In genomic region chr7:101299511-101300464, GRCh38 we compare ENCODE assay signal across 12 cellular contexts. TPM values are rescaled to one million over a fixed set of nuclear protein-coding genes. Genes with fewer than 3 reads are reported as not detected.
A peak's percentile ranks its signal among the peaks of the same experiment; 100 is the strongest.
DNase-seq lines count a peak whose midpoint lies in the region; ATAC-seq and TF ChIP-seq lines count a peak whose summit lies in the region.
"Had no signal": no experiment of that assay in that cellular context is flagged by ENCODE, and none has a peak within 500 bp of the region (broad histone marks: within the 10 kb centered on the region; RNA-seq: fewer than 3 reads in every experiment).

No MANE protein-coding gene starts in this region.

- intact Hi-C loops in activated CD8-positive, alpha-beta T cell treated with anti-CD3 and anti-CD28 coated beads for 36 hours (cut with micrococcal nuclease): no loop called here
- intact Hi-C loops in Right ventricle myocardium inferior (cut with DNase I): no loop called here

- no peak for DNase-seq in activated CD8-positive, alpha-beta T cell treated with anti-CD3 and anti-CD28 coated beads, Interleukin-2, amount 10 ng/mL, durations not matched to agents 7 days and 5 days
- DNase-seq in activated CD8-positive, alpha-beta T cell treated with anti-CD3 and anti-CD28 coated beads for 36 hours: no peak
- DNase-seq in islet precursor cell: peak; percentile 86
- DNase-seq in stimulated activated effector memory CD8-positive, alpha-beta T cell treated with anti-CD3 and anti-CD28 coated beads, Interleukin-12 subunit alpha, Interleukin-12 subunit beta, amount 100 ng/mL, for 72 hours (ENCODE audit: low spot score in 2 of 2): no peak
- no peak for DNase-seq in stimulated activated CD8-positive, alpha-beta memory T cell treated with anti-CD3 and anti-CD28 coated beads, Interleukin-4, amount 100 ng/mL, for 48 hours
- no peak for DNase-seq in Right ventricle myocardium inferior (ENCODE audit: missing footprints)
- DNase-seq: activated CD4-positive, alpha-beta T cell treated with anti-CD3 and anti-CD28 coated beads, Interleukin-2, amount 50 U/mL, for 1 hour; NCI-H2029 treated with DMSO at 0.1 percent for 48 hours; spleen; T-helper 17 cell had no signal

- H3K36me3 Mint-ChIP-seq in activated CD8-positive, alpha-beta T cell treated with anti-CD3 and anti-CD28 coated beads, Interleukin-2, amount 10 ng/mL, durations not matched to agents 7 days and 5 days (ENCODE audit: low read depth): peaks cover 22% of the 10 kb centered on the region
- H3K36me3 Mint-ChIP-seq in activated CD8-positive, alpha-beta T cell treated with anti-CD3 and anti-CD28 coated beads for 36 hours (ENCODE audit: low read depth): peaks cover 19% of the 10 kb centered on the region
- no peaks in the 10 kb centered on the region for H3K36me3 Mint-ChIP-seq in stimulated activated effector memory CD8-positive, alpha-beta T cell treated with anti-CD3 and anti-CD28 coated beads, Interleukin-12 subunit alpha, Interleukin-12 subunit beta, amount 100 ng/mL, for 72 hours

- POLR2A ChIA-PET in activated CD8-positive, alpha-beta T cell treated with anti-CD3 and anti-CD28 coated beads, Interleukin-2, amount 10 ng/mL, durations not matched to agents 7 days and 5 days (lab: Charles Lee): no interaction called here
- POLR2A ChIA-PET in activated CD8-positive, alpha-beta T cell treated with anti-CD3 and anti-CD28 coated beads for 36 hours (lab: Charles Lee): no interaction called here

- H3K4me1 Mint-ChIP-seq in activated CD8-positive, alpha-beta T cell treated with anti-CD3 and anti-CD28 coated beads, Interleukin-2, amount 10 ng/mL, durations not matched to agents 7 days and 5 days (ENCODE audit: low read depth): peaks cover 4% of the 10 kb centered on the region
- H3K4me1 Mint-ChIP-seq in activated CD8-positive, alpha-beta T cell treated with anti-CD3 and anti-CD28 coated beads for 36 hours (ENCODE audit: low read depth): peaks cover 3% of the 10 kb centered on the region
- H3K4me1 Mint-ChIP-seq in stimulated activated effector memory CD8-positive, alpha-beta T cell treated with anti-CD3 and anti-CD28 coated beads, Interleukin-12 subunit alpha, Interleukin-12 subunit beta, amount 100 ng/mL, for 72 hours: peaks cover 6% of the 10 kb centered on the region

- peak; percentile 39 for ATAC-seq in activated CD8-positive, alpha-beta T cell treated with anti-CD3 and anti-CD28 coated beads, Interleukin-2, amount 10 ng/mL, durations not matched to agents 7 days and 5 days
- ATAC-seq in activated CD8-positive, alpha-beta T cell treated with anti-CD3 and anti-CD28 coated beads for 36 hours: no peak
- peak; percentile 58 for ATAC-seq in SK-N-SH treated with all-trans-retinoic acid at 6 μM for 48 hours
- ATAC-seq in stimulated activated effector memory CD8-positive, alpha-beta T cell treated with anti-CD3 and anti-CD28 coated beads, Interleukin-12 subunit alpha, Interleukin-12 subunit beta, amount 100 ng/mL, for 72 hours: peak; percentile 34
- ATAC-seq in HG03175 (IDR thresholded peaks at IDR 0.05; ENCODE audit: unreplicated experiment): no peak
- ATAC-seq in Right ventricle myocardium inferior: no peak
- ATAC-seq: T-helper 17 cell had no signal

- CTCF ChIA-PET in activated CD8-positive, alpha-beta T cell treated with anti-CD3 and anti-CD28 coated beads, Interleukin-2, amount 10 ng/mL, durations not matched to agents 7 days and 5 days (lab: Charles Lee): interaction anchor here (1.9 kb wide), 1 partner anchor 17 kb away, joined by 6 read pairs; no protein-coding TSS in a partner anchor
- CTCF ChIA-PET in activated CD8-positive, alpha-beta T cell treated with anti-CD3 and anti-CD28 coated beads for 36 hours (lab: Charles Lee): interaction anchor here (2.3 to 3.8 kb wide), 3 partner anchors 9 to 15 kb away, joined by 7 to 18 read pairs (median 12); no protein-coding TSS in a partner anchor

- peaks cover 19% of the 10 kb centered on the region for H3K9me3 Mint-ChIP-seq in activated CD8-positive, alpha-beta T cell treated with anti-CD3 and anti-CD28 coated beads, Interleukin-2, amount 10 ng/mL, durations not matched to agents 7 days and 5 days (ENCODE audit: insufficient read depth)
- peaks cover 19% of the 10 kb centered on the region for H3K9me3 Mint-ChIP-seq in activated CD8-positive, alpha-beta T cell treated with anti-CD3 and anti-CD28 coated beads for 36 hours
- H3K9me3 Mint-ChIP-seq in stimulated activated effector memory CD8-positive, alpha-beta T cell treated with anti-CD3 and anti-CD28 coated beads, Interleukin-12 subunit alpha, Interleukin-12 subunit beta, amount 100 ng/mL, for 72 hours: peaks cover 8% of the 10 kb centered on the region

- no peak overlapping the region for H3K4me3 Mint-ChIP-seq in activated CD8-positive, alpha-beta T cell treated with anti-CD3 and anti-CD28 coated beads, Interleukin-2, amount 10 ng/mL, durations not matched to agents 7 days and 5 days
- H3K4me3 Mint-ChIP-seq in activated CD8-positive, alpha-beta T cell treated with anti-CD3 and anti-CD28 coated beads for 36 hours: no peak overlapping the region
- no peak overlapping the region for H3K4me3 Mint-ChIP-seq in stimulated activated effector memory CD8-positive, alpha-beta T cell treated with anti-CD3 and anti-CD28 coated beads, Interleukin-12 subunit alpha, Interleukin-12 subunit beta, amount 100 ng/mL, for 72 hours

- TF ChIP-seq CTCF in activated CD8-positive, alpha-beta T cell treated with anti-CD3 and anti-CD28 coated beads for 36 hours (IDR thresholded peaks at IDR 0.05): no peak

- no peak overlapping the region for H3K27ac Mint-ChIP-seq in activated CD8-positive, alpha-beta T cell treated with anti-CD3 and anti-CD28 coated beads, Interleukin-2, amount 10 ng/mL, durations not matched to agents 7 days and 5 days
- no peak overlapping the region for H3K27ac Mint-ChIP-seq in activated CD8-positive, alpha-beta T cell treated with anti-CD3 and anti-CD28 coated beads for 36 hours
- no peak overlapping the region for H3K27ac Mint-ChIP-seq in stimulated activated effector memory CD8-positive, alpha-beta T cell treated with anti-CD3 and anti-CD28 coated beads, Interleukin-12 subunit alpha, Interleukin-12 subunit beta, amount 100 ng/mL, for 72 hours
- H3K27ac Mint-ChIP-seq: T-helper 17 cell had no signal

- peaks cover 42% of the 10 kb centered on the region for H3K27me3 Mint-ChIP-seq in activated CD8-positive, alpha-beta T cell treated with anti-CD3 and anti-CD28 coated beads, Interleukin-2, amount 10 ng/mL, durations not matched to agents 7 days and 5 days (ENCODE audit: low read depth)
- H3K27me3 Mint-ChIP-seq in activated CD8-positive, alpha-beta T cell treated with anti-CD3 and anti-CD28 coated beads for 36 hours: peaks cover 48% of the 10 kb centered on the region

TF ChIP-seq in SK-N-SH treated with all-trans-retinoic acid at 6 μM for 48 hours, 23 proteins besides CTCF, POLR2A, EP300 and RAD21:
- TF ChIP-seq, protein P1, sequence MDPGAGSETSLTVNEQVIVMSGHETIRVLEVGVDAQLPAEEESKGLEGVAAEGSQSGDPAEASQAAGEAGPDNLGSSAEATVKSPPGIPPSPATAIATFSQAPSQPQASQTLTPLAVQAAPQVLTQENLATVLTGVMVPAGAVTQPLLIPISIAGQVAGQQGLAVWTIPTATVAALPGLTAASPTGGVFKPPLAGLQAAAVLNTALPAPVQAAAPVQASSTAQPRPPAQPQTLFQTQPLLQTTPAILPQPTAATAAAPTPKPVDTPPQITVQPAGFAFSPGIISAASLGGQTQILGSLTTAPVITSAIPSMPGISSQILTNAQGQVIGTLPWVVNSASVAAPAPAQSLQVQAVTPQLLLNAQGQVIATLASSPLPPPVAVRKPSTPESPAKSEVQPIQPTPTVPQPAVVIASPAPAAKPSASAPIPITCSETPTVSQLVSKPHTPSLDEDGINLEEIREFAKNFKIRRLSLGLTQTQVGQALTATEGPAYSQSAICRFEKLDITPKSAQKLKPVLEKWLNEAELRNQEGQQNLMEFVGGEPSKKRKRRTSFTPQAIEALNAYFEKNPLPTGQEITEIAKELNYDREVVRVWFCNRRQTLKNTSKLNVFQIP (CRISPR knock-in tag; IDR thresholded peaks at IDR 0.05; ENCODE audit: borderline replicate concordance, low read depth): no peak

RNA-seq across cellular contexts. Expression of gene IFT22, which starts 21.8 kb away (rescaled TPM):
- 10 to 100 TPM in 1 of 2 experiments, 1 to 10 TPM in 1; 9.9 to 11.1 TPM for total RNA-seq in activated CD8-positive, alpha-beta T cell treated with anti-CD3 and anti-CD28 coated beads, Interleukin-2, amount 10 ng/mL, durations not matched to agents 7 days and 5 days
- total RNA-seq in activated CD8-positive, alpha-beta T cell treated with anti-CD3 and anti-CD28 coated beads for 36 hours: 1 to 10 TPM; 3.8 to 5.1 TPM
- 26.5 TPM for total RNA-seq in Right ventricle myocardium inferior

RNA-seq across cellular contexts. Expression of gene FIS1, which starts 54.9 kb away (rescaled TPM):
- 100 to 1,000 TPM; 103 to 108 TPM for total RNA-seq in activated CD8-positive, alpha-beta T cell treated with anti-CD3 and anti-CD28 coated beads, Interleukin-2, amount 10 ng/mL, durations not matched to agents 7 days and 5 days
- total RNA-seq in activated CD8-positive, alpha-beta T cell treated with anti-CD3 and anti-CD28 coated beads for 36 hours: 10 to 100 TPM; 86.5 to 96.8 TPM
- 331 TPM for total RNA-seq in Right ventricle myocardium inferior

Comparison
In these comparisons a context has a peak if more than half of its experiments do, and no peak if none do; other contexts are left out.
1. ATAC-seq: peak in activated CD8-positive, alpha-beta T cell treated with anti-CD3 and anti-CD28 coated beads, Interleukin-2, amount 10 ng/mL, durations not matched to agents 7 days and 5 days (single experiment), SK-N-SH treated with all-trans-retinoic acid at 6 μM for 48 hours (single experiment) and stimulated activated effector memory CD8-positive, alpha-beta T cell treated with anti-CD3 and anti-CD28 coated beads, Interleukin-12 subunit alpha, Interleukin-12 subunit beta, amount 100 ng/mL, for 72 hours (single experiment); none in activated CD8-positive, alpha-beta T cell treated with anti-CD3 and anti-CD28 coated beads for 36 hours (single experiment), HG03175 (single experiment) and Right ventricle myocardium inferior (single experiment).